ENCODE assay signal across 9 cellular contexts in genomic region chr1:117077267-117077666, GRCh38. TPM values are rescaled to one million over a fixed set of nuclear protein-coding genes. Genes with fewer than 3 reads are reported as not detected.
DNase-seq lines count a peak whose midpoint lies in the region; ATAC-seq and TF ChIP-seq lines count a peak whose summit lies in the region.
"Had no signal": no experiment of that assay in that cellular context is flagged by ENCODE, and none has a peak within 500 bp of the region (broad histone marks: within the 10 kb centered on the region; RNA-seq: fewer than 3 reads in every experiment).

No MANE protein-coding gene starts in this region.

- H3K27me3 Mint-ChIP-seq in MCF 10A (ENCODE audit: insufficient read depth, unreplicated experiment), result no peaks in the 10 kb centered on the region
- no peaks in the 10 kb centered on the region for H3K27me3 Mint-ChIP-seq in activated T-helper 1 cell treated with anti-CD3 and anti-CD28 coated beads, Interleukin-12 subunit alpha, Interleukin-12 subunit beta, Interleukin-2, Interleukin-4 antibody, amounts not matched to agents 30 ng/mL and 10 ng/mL and 1 ng/mL, durations not matched to agents 14 hours and 24 hours and 36 hours (ENCODE audit: insufficient read depth)

- no peaks in the 10 kb centered on the region for H3K9me3 Mint-ChIP-seq in MCF 10A (ENCODE audit: unreplicated experiment)
- H3K9me3 Mint-ChIP-seq in activated T-helper 1 cell treated with anti-CD3 and anti-CD28 coated beads, Interleukin-12 subunit alpha, Interleukin-12 subunit beta, Interleukin-2, Interleukin-4 antibody, amounts not matched to agents 30 ng/mL and 10 ng/mL and 1 ng/mL, durations not matched to agents 14 hours and 24 hours and 36 hours, result no peaks in the 10 kb centered on the region
- H3K9me3 Mint-ChIP-seq: CD8-positive, alpha-beta T cell had no signal

- H3K27ac ChIP-seq in breast epithelium, result no peak overlapping the region
- no peak overlapping the region for H3K27ac ChIP-seq in uterus

- H3K4me3 Mint-ChIP-seq in MCF 10A (ENCODE audit: unreplicated experiment), result no peak overlapping the region
- H3K4me3 Mint-ChIP-seq in activated T-helper 1 cell treated with anti-CD3 and anti-CD28 coated beads, Interleukin-12 subunit alpha, Interleukin-12 subunit beta, Interleukin-2, Interleukin-4 antibody, amounts not matched to agents 30 ng/mL and 10 ng/mL and 1 ng/mL, durations not matched to agents 14 hours and 24 hours and 36 hours, result no peak overlapping the region
- H3K4me3 Mint-ChIP-seq: CD8-positive, alpha-beta T cell had no signal

- peak overlapping the region; percentile 80 for H3K27ac Mint-ChIP-seq in MCF 10A (ENCODE audit: low read depth, unreplicated experiment)
- H3K27ac Mint-ChIP-seq in activated T-helper 1 cell treated with anti-CD3 and anti-CD28 coated beads, Interleukin-12 subunit alpha, Interleukin-12 subunit beta, Interleukin-2, Interleukin-4 antibody, amounts not matched to agents 30 ng/mL and 10 ng/mL and 1 ng/mL, durations not matched to agents 14 hours and 24 hours and 36 hours, result peak overlapping the region; percentile 75
- H3K27ac Mint-ChIP-seq: CD8-positive, alpha-beta T cell had no signal

- H3K9me3 ChIP-seq in breast epithelium (no peaks in the 10 kb centered on the region), uterus (no peaks in the 10 kb centered on the region), BE2C (no peaks in the 10 kb centered on the region)

- TF ChIP-seq POLR2A in breast epithelium (IDR thresholded peaks at IDR 0.05) (no peak), uterus (IDR thresholded peaks at IDR 0.05) (no peak)

- H3K27me3 ChIP-seq in breast epithelium (no peaks in the 10 kb centered on the region), uterus (no peaks in the 10 kb centered on the region), BE2C (no peaks in the 10 kb centered on the region)

- H3K36me3 ChIP-seq in breast epithelium (peaks cover 3% of the 10 kb centered on the region), uterus (no peaks in the 10 kb centered on the region), BE2C (peaks cover 28% of the 10 kb centered on the region)

- CTCF ChIA-PET in MCF 10A (lab: Yijun Ruan, JAX), result interaction anchor here (0.7 to 1.5 kb wide), 7 partner anchors 8 to 207 kb away, joined by 3 to 10 read pairs (median 5); no protein-coding TSS in a partner anchor

- H3K4me1 Mint-ChIP-seq in MCF 10A (ENCODE audit: insufficient read depth, unreplicated experiment), result peaks cover 10% of the 10 kb centered on the region
- peaks cover 22% of the 10 kb centered on the region for H3K4me1 Mint-ChIP-seq in activated T-helper 1 cell treated with anti-CD3 and anti-CD28 coated beads, Interleukin-12 subunit alpha, Interleukin-12 subunit beta, Interleukin-2, Interleukin-4 antibody, amounts not matched to agents 30 ng/mL and 10 ng/mL and 1 ng/mL, durations not matched to agents 14 hours and 24 hours and 36 hours (ENCODE audit: low read depth)

- no peak for ATAC-seq in GM18867 (IDR thresholded peaks at IDR 0.05; ENCODE audit: unreplicated experiment)
- ATAC-seq: CD8-positive, alpha-beta T cell had no signal

- POLR2A ChIA-PET in MCF 10A (lab: Yijun Ruan, JAX), result interaction anchor here (0.5 to 2.6 kb wide), 9 partner anchors 14 to 208 kb away, joined by 3 to 34 read pairs (median 3); partner anchors contain the start of gene TTF2

- intact Hi-C loops in MCF 10A (cut with micrococcal nuclease), result loop anchor here (1.0 kb wide), 1 partner anchor 16 kb away; no protein-coding TSS in a partner anchor
- intact Hi-C loops in breast epithelium (cut with DNase I; ENCODE audit: low total_unique reads), result no loop called here
- intact Hi-C loops in activated T-helper 1 cell treated with anti-CD3 and anti-CD28 coated beads, Interleukin-12 subunit alpha, Interleukin-12 subunit beta, Interleukin-2, Interleukin-4 antibody, amounts not matched to agents 30 ng/mL and 10 ng/mL and 1 ng/mL, durations not matched to agents 14 hours and 24 hours and 36 hours (cut with micrococcal nuclease), result loop anchor here (1.0 to 5.0 kb wide), 3 partner anchors 17 to 585 kb away; partner anchors contain the start of gene TTF2
- intact Hi-C loops in uterus (cut with DNase I; ENCODE audit: low total_unique reads), result no loop called here

- H3K4me3 ChIP-seq in breast epithelium, result no peak overlapping the region
- no peak overlapping the region for H3K4me3 ChIP-seq in foreskin fibroblast (ENCODE audit: low read depth in 1 of 2, low read length in 2 of 2)
- H3K4me3 ChIP-seq in uterus, result no peak overlapping the region
- H3K4me3 ChIP-seq in BE2C (ENCODE audit: low read depth, low read length), result no peak overlapping the region

- H3K36me3 Mint-ChIP-seq in MCF 10A (ENCODE audit: insufficient read depth, unreplicated experiment), result peaks cover 62% of the 10 kb centered on the region
- peaks cover 64% of the 10 kb centered on the region for H3K36me3 Mint-ChIP-seq in activated T-helper 1 cell treated with anti-CD3 and anti-CD28 coated beads, Interleukin-12 subunit alpha, Interleukin-12 subunit beta, Interleukin-2, Interleukin-4 antibody, amounts not matched to agents 30 ng/mL and 10 ng/mL and 1 ng/mL, durations not matched to agents 14 hours and 24 hours and 36 hours (ENCODE audit: low read depth)

- H3K4me1 ChIP-seq in breast epithelium (no peaks in the 10 kb centered on the region), uterus (no peaks in the 10 kb centered on the region), BE2C (no peaks in the 10 kb centered on the region)

- TF ChIP-seq CTCF in MCF 10A (IDR thresholded peaks at IDR 0.05; ENCODE audit: unreplicated experiment), result no peak
- TF ChIP-seq CTCF in breast epithelium (IDR thresholded peaks at IDR 0.05), result no peak
- TF ChIP-seq CTCF in foreskin fibroblast (IDR thresholded peaks at IDR 0.05; ENCODE audit: low read depth, low read length), result no peak
- TF ChIP-seq CTCF in uterus (IDR thresholded peaks at IDR 0.05), result no peak
- TF ChIP-seq CTCF in BE2C (IDR thresholded peaks at IDR 0.05; ENCODE audit: low read depth, low read length), result no peak

- DNase-seq in MCF 10A (ENCODE audit: unreplicated experiment) (peak; percentile 87), breast epithelium (ENCODE audit: low spot score in 2 of 2) (no peak), foreskin fibroblast (peak; percentile 86 to 89), stromal cell of bone marrow (ENCODE audit: low read depth) (peak; percentile 82), uterus (no peak), BE2C (no peak)
- no peak for DNase-seq in activated T-helper 1 cell treated with anti-CD3 and anti-CD28 coated beads, Interleukin-12 subunit alpha, Interleukin-12 subunit beta, Interleukin-2, Interleukin-4 antibody, amounts not matched to agents 30 ng/mL and 10 ng/mL and 1 ng/mL, durations not matched to agents 14 hours and 24 hours and 36 hours (ENCODE audit: low spot score)

- no TSS peak for BruUV-seq in MCF 10A (replicated peaks; lab: Mats Ljungman, UMichigan)

RNA-seq across cellular contexts. Expression of gene TTF2, which starts 17.1 kb away (rescaled TPM):
- total RNA-seq in MCF 10A (2022) (28.4 and 38.6 TPM in 2 replicates), breast epithelium (10 to 100 TPM; 15.5 to 24.7 (median 24.6) TPM), uterus (10 to 100 TPM in 3 of 4 donors, 1 to 10 TPM in 1; 8.2 to 56.4 (median 17.0) TPM)
- total RNA-seq in activated T-helper 1 cell treated with anti-CD3 and anti-CD28 coated beads, Interleukin-12 subunit alpha, Interleukin-12 subunit beta, Interleukin-2, Interleukin-4 antibody, amounts not matched to agents 30 ng/mL and 10 ng/mL and 1 ng/mL, durations not matched to agents 14 hours and 24 hours and 36 hours, result 103 and 114 TPM in 2 replicates
- 0.91 TPM for polyA plus RNA-seq in BE2C (2012; ENCODE audit: insufficient read depth, insufficient read length, low read depth)

RNA-seq across cellular contexts. Expression of gene TRIM45, which starts 44.3 kb away (rescaled TPM):
- total RNA-seq in MCF 10A (2022) (1.6 and 2.9 TPM in 2 replicates), breast epithelium (1 to 10 TPM; 1.1 to 8.2 (median 6.6) TPM), uterus (10 to 100 TPM in 1 of 4 donors, 1 to 10 TPM in 3; 2.6 to 16.7 (median 5.5) TPM)
- 1.1 and 1.3 TPM in 2 replicates for total RNA-seq in activated T-helper 1 cell treated with anti-CD3 and anti-CD28 coated beads, Interleukin-12 subunit alpha, Interleukin-12 subunit beta, Interleukin-2, Interleukin-4 antibody, amounts not matched to agents 30 ng/mL and 10 ng/mL and 1 ng/mL, durations not matched to agents 14 hours and 24 hours and 36 hours
- 4.5 TPM for polyA plus RNA-seq in BE2C (2012; ENCODE audit: insufficient read depth, insufficient read length, low read depth)

Comparison
In these comparisons a context has a peak if more than half of its experiments do, and no peak if none do; other contexts are left out.
1. DNase-seq: peak in MCF 10A (single experiment), foreskin fibroblast (2 of 2) and stromal cell of bone marrow (single experiment); none in breast epithelium (0 of 2), activated T-helper 1 cell treated with anti-CD3 and anti-CD28 coated beads, Interleukin-12 subunit alpha, Interleukin-12 subunit beta, Interleukin-2, Interleukin-4 antibody, amounts not matched to agents 30 ng/mL and 10 ng/mL and 1 ng/mL, durations not matched to agents 14 hours and 24 hours and 36 hours (single experiment), uterus (0 of 2) and BE2C (single experiment).
2. intact Hi-C loops: an anchor here in MCF 10A (1.0 kb wide) and activated T-helper 1 cell treated with anti-CD3 and anti-CD28 coated beads, Interleukin-12 subunit alpha, Interleukin-12 subunit beta, Interleukin-2, Interleukin-4 antibody, amounts not matched to agents 30 ng/mL and 10 ng/mL and 1 ng/mL, durations not matched to agents 14 hours and 24 hours and 36 hours (1.0 to 5.0 kb wide); none called in breast epithelium and uterus.